ENCODE assay signal across 2 cellular contexts in genomic region chr22:31139866-31140716, GRCh38.
TF ChIP-seq lines count a peak whose summit lies in the region.

Gene PLA2G3 (minus strand): TSS chr22:31140508. CDS start chr22:31140354, 154 bp downstream.

TF ChIP-seq in Ishikawa, 13 proteins besides CTCF, POLR2A, EP300 and RAD21 (continued from another document):
- TF ChIP-seq, protein P1, sequence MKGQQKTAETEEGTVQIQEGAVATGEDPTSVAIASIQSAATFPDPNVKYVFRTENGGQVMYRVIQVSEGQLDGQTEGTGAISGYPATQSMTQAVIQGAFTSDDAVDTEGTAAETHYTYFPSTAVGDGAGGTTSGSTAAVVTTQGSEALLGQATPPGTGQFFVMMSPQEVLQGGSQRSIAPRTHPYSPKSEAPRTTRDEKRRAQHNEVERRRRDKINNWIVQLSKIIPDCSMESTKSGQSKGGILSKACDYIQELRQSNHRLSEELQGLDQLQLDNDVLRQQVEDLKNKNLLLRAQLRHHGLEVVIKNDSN (IDR thresholded peaks at IDR 0.05): peak; percentile 54; the same call in 1 of the 2 replicates

TF ChIP-seq in K562, 482 proteins besides CTCF, POLR2A, EP300 and RAD21 (continued from another document):
- TF ChIP-seq, protein P2, sequence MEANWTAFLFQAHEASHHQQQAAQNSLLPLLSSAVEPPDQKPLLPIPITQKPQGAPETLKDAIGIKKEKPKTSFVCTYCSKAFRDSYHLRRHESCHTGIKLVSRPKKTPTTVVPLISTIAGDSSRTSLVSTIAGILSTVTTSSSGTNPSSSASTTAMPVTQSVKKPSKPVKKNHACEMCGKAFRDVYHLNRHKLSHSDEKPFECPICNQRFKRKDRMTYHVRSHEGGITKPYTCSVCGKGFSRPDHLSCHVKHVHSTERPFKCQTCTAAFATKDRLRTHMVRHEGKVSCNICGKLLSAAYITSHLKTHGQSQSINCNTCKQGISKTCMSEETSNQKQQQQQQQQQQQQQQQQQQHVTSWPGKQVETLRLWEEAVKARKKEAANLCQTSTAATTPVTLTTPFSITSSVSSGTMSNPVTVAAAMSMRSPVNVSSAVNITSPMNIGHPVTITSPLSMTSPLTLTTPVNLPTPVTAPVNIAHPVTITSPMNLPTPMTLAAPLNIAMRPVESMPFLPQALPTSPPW (CRISPR knock-in tag; IDR thresholded peaks at IDR 0.05): no peak
- TF ChIP-seq RFX1 (IDR thresholded peaks at IDR 0.05) (no peak), IRF1 (CRISPR knock-in tag; IDR thresholded peaks at IDR 0.05; ENCODE audit: borderline replicate concordance) (no peak), ZNF512 (tag; IDR thresholded peaks at IDR 0.05) (no peak), MECOM (CRISPR knock-in tag; IDR thresholded peaks at IDR 0.05) (no peak), MEF2D (tag; conservative IDR thresholded peaks at IDR 0.05; ENCODE audit: low read depth) (no peak), EP400 (IDR thresholded peaks at IDR 0.05) (no peak), TOE1 (IDR thresholded peaks at IDR 0.05; ENCODE audit: borderline replicate concordance) (no peak), TOE1 (CRISPR knock-in tag; IDR thresholded peaks at IDR 0.05; ENCODE audit: borderline replicate concordance, low read depth) (no peak), EGR1 (conservative IDR thresholded peaks at IDR 0.05) (no peak)
